ENCODE assay signal across 9 cellular contexts in the genomic region with DNA sequence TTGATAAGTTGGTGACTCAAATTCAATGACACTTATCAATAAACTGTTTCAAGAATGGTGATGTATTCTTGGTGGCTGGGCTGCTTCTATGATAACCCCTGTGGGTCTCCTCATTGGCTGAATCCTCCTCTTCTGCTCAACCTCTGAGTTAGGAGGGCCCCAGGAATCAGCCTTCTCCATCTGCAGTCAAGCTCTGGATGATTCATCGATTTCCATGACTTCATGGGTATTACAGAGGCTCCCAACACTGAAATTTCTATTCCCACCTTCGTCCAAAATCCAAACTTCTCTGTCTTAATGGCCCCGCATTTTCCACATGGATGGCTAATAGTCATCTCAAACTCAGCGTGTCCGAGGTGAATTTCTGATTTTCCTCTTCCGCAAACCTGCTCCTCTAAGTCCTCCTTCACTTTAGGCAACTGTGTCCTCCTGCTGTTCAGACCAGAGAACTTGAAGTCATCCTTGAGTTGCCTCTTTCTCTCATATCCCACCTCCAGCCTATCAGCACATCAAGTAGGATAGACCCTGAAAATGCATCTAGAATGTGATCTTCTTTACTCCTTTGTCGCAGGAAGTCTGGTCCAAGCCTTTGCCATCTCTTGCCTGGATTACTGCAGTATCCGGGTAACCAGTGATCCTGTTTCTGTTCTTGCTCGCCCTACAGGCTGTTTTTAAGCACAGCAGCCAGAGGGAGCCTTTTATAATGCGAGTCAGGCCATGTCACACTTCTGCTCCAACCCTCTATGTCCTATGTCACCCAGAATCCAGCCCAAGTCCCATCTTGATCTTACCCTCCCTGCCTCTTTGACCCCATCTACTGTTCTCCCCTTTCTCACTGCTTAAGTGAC. TPM values are rescaled to one million over a fixed set of nuclear protein-coding genes. Genes with fewer than 3 reads are reported as not detected.
DNase-seq lines count a peak whose midpoint lies in the region; TF ChIP-seq lines count a peak whose summit lies in the region.
"Had no signal": no experiment of that assay in that cellular context is flagged by ENCODE, and none has a peak within 500 bp of the region (broad histone marks: within the 10 kb centered on the region; RNA-seq: fewer than 3 reads in every experiment).

No MANE protein-coding gene starts in this region.

- H3K9me3 Mint-ChIP-seq in HFFc6: no peaks in the 10 kb centered on the region

- H3K4me3 Mint-ChIP-seq in HFFc6: no peak overlapping the region

- peaks cover 13% of the 10 kb centered on the region for H3K4me1 Mint-ChIP-seq in HFFc6 (ENCODE audit: low read depth)

- H3K4me3 ChIP-seq in fibroblast of villous mesenchyme (ENCODE audit: low read depth, low read length): no peak overlapping the region

- H3K27me3 Mint-ChIP-seq in HFFc6 (ENCODE audit: insufficient read depth): no peaks in the 10 kb centered on the region

- DNase-seq in SHP77 (lab: John Stamatoyannopoulos, UW): peak; percentile 29 to 36
- DNase-seq in SHP77 treated with DMSO at 0.1 percent for 48 hours (lab: John Stamatoyannopoulos, UW): no peak
- peak; percentile 10 for DNase-seq in HFFc6
- peak; percentile 50 for DNase-seq in RKO (ENCODE audit: low spot score)
- peak; percentile 30 for DNase-seq in fibroblast of villous mesenchyme (ENCODE audit: low read depth)
- no peak for DNase-seq in posterior vena cava (ENCODE audit: low spot score)
- DNase-seq in effector CD4-positive, alpha-beta T cell: no peak
- no peak for DNase-seq in activated gamma-delta T cell (lab: John Stamatoyannopoulos, UW)
- DNase-seq: right cardiac atrium had no signal

- H3K27ac Mint-ChIP-seq in HFFc6: no peak overlapping the region

- intact Hi-C loops in posterior vena cava (cut with DNase I): no loop called here

- TF ChIP-seq CTCF in HFFc6 (IDR thresholded peaks at IDR 0.05) (peak; percentile 56; the same call in 1 of the 2 replicates), fibroblast of villous mesenchyme (IDR thresholded peaks at IDR 0.05; ENCODE audit: insufficient read depth, low read depth, low read length) (peak; percentile 44)

- no peaks in the 10 kb centered on the region for H3K36me3 Mint-ChIP-seq in HFFc6 (ENCODE audit: low read depth)

RNA-seq across cellular contexts. Expression of gene IL7R, which starts 41.4 kb away (rescaled TPM):
- total RNA-seq in HFFc6 (2021; fragmentation: NEBNext Ultra II Directional; extraction: Animal tissue kit (Norgen Biotek cat#: 25700)): 10 to 100 TPM; 37.2 to 63.2 (median 45.2) TPM
- total RNA-seq in fibroblast of villous mesenchyme: 12.9 and 74.7 TPM in 2 replicates
- 1 to 10 TPM; 4.2 to 5.3 TPM for total RNA-seq in posterior vena cava

Comparison
In these comparisons a context has a peak if more than half of its experiments do, and no peak if none do; other contexts are left out.
1. DNase-seq: peak in SHP77 (2 of 2), HFFc6 (single experiment), RKO (single experiment) and fibroblast of villous mesenchyme (single experiment); none in SHP77 treated with DMSO at 0.1 percent for 48 hours (single experiment), posterior vena cava (single experiment), effector CD4-positive, alpha-beta T cell (single experiment) and activated gamma-delta T cell (single experiment).